24 cellular contexts compared by ENCODE assay signal in the genomic region with DNA sequence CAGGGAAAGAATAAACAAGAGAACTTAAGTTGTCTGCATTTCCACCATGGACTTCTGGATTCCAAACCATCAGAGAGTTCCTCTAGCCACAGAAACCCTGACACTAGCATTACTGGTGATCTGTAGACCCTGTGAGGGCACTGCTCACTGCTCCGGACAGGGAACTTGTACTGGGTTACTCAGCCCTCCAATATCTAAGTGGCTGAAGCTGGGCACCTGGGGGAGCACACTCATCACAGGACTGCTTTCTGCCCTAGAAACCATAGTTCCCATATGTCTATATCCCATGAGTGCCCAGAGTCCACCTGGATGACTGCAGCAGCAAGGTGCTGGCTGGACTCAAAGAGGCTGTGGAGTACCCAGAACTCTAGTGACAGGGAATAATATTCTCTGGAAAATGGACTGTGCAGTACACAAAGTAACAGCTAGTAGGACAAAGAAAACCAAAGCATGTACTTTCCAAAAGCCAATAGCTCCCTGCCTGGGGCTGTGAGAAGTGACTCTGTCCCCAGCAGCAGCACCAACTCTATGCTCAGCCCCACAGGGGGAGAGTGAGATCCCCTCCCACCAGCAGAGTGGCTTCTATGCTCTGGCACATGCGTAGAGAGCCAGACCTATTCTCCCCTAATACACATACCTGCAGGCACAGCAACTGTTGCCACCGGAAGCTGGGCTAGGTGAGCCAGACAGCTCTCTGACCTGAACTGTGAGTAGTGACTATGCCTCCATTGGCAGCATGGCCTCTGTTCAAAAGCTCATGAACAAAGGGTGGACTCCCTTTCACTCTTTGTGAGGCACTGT.
DNase-seq lines count a peak whose midpoint lies in the region; ATAC-seq, FAIRE-seq and TF ChIP-seq lines count a peak whose summit lies in the region.
"Had no signal": no experiment of that assay in that cellular context is flagged by ENCODE, and none has a peak within 500 bp of the region (broad histone marks: within the 10 kb centered on the region; RNA-seq: fewer than 3 reads in every experiment).

No MANE protein-coding gene starts in this region.

- H3K4me2 ChIP-seq in A549 (no peak overlapping the region), GM12878 (ENCODE audit: control insufficient read depth, insufficient read depth) (no peak overlapping the region), mesenchymal stem cell (ENCODE audit: low read length, poor library complexity, severe bottlenecking) (no peak overlapping the region), SK-N-SH (no peak overlapping the region)
- H3K4me2 ChIP-seq: BLaER1 had no signal

- SMC1A ChIA-PET in GM12878 (lab: Charles Lee; ENCODE audit: uncharacterized antibody, unreplicated experiment): interaction anchor here (0.8 kb wide), 1 partner anchor 9 kb away, joined by 3 read pairs; no protein-coding TSS in a partner anchor

- FAIRE-seq in A549 (lab: Jason Lieb, UNC) (no peak), GM12878 (lab: Jason Lieb, UNC) (no peak)
- FAIRE-seq: A204.1, GM19239 had no signal

- TF ChIP-seq EP300 in A549 (IDR thresholded peaks at IDR 0.05) (no peak), GM12878 (IDR thresholded peaks at IDR 0.05; ENCODE audit: borderline replicate concordance in 1 of 2, control insufficient read depth in 1 of 2, low read depth in 2 of 2, low read length in 2 of 2) (no peak), SK-N-SH (IDR thresholded peaks at IDR 0.05; ENCODE audit: borderline replicate concordance in 1 of 2, low read depth in 1 of 2, low read length in 1 of 2) (no peak)

- H3K27me3 ChIP-seq in GM12878 (replicated peaks in 1 of 2; ENCODE audit: control insufficient read depth in 2 of 2, insufficient read depth in 2 of 2, low read length in 1 of 2): no peaks in the 10 kb centered on the region
- H3K27me3 ChIP-seq in mesenchymal stem cell (ENCODE audit: control insufficient read depth in 1 of 2, insufficient read depth in 1 of 2, low read length in 2 of 2): no peaks in the 10 kb centered on the region
- no peaks in the 10 kb centered on the region for H3K27me3 ChIP-seq in SK-N-SH (ENCODE audit: insufficient read depth)
- H3K27me3 ChIP-seq: BLaER1, Peyer's patch, sigmoid colon had no signal

- DNase-seq in A549 (ENCODE audit: low read depth in 1 of 2, low spot score in 1 of 2): no peak
- DNase-seq in HEK293T (ENCODE audit: extremely low spot score): peak; percentile 6
- DNase-seq in GM12878 (ENCODE audit: low read depth, low spot score): no peak
- no peak for DNase-seq in mesenchymal stem cell
- DNase-seq in SK-N-SH: no peak
- DNase-seq in activated CD8-positive, alpha-beta memory T cell treated with anti-CD3 and anti-CD28 coated beads, Interleukin-2, amount 50 U/mL, for 4 hours: no peak
- no peak for DNase-seq in SW480 (ENCODE audit: low spot score)
- DNase-seq: activated CD4-positive, alpha-beta T cell treated with anti-CD3 and anti-CD28 coated beads, Interleukin-2, amount 50 U/mL, for 1 hour; activated CD8-positive, alpha-beta memory T cell treated with anti-CD3 and anti-CD28 coated beads, Interleukin-2, amount 10 ng/mL, durations not matched to agents 7 days and 5 days; activated naive CD4-positive, alpha-beta T cell treated with anti-CD3 and anti-CD28 coated beads, Interleukin-2, amount 50 U/mL, for 16 hours; HFFc6; kidney glomerular epithelial cell; MM.1S; NCI-H1436 treated with DMSO at 0.1 percent for 48 hours; NCI-H510A; Peyer's patch; sigmoid colon; trophoblast cell had no signal

- no peaks in the 10 kb centered on the region for H3F3A ChIP-seq in SK-N-SH (replicated peaks; ENCODE audit: insufficient read depth)

- no peak overlapping the region for H3K14ac ChIP-seq in mesenchymal stem cell (ENCODE audit: low read length in 2 of 2)

- TF ChIP-seq POLR2A in A549 (IDR thresholded peaks at IDR 0.05; ENCODE audit: low read length): no peak
- TF ChIP-seq POLR2A in GM12878 (IDR thresholded peaks at IDR 0.05; ENCODE audit: low read depth, low read length): no peak

- in situ Hi-C loops in GM12878 (cut with MboI): no loop called here

- TF ChIP-seq RAD21 in A549 (conservative IDR thresholded peaks at IDR 0.05 in 1 of 2, IDR thresholded peaks at IDR 0.05 in 1 of 2) (no peak), GM12878 (IDR thresholded peaks at IDR 0.05; ENCODE audit: insufficient read depth, low read depth, low read length) (no peak), SK-N-SH (IDR thresholded peaks at IDR 0.05; ENCODE audit: low read length) (no peak)

- CTCF ChIA-PET in A549 (lab: Yijun Ruan, JAX): no interaction called here
- CTCF ChIA-PET in HEK293T (lab: Yijun Ruan, JAX): no interaction called here
- CTCF ChIA-PET in GM12878 (lab: Yijun Ruan, JAX): no interaction called here
- CTCF ChIA-PET in SK-N-SH (lab: Yijun Ruan, JAX): no interaction called here

- no TSS peak for BruUV-seq in GM12878 (replicated peaks; lab: Mats Ljungman, UMichigan)

- ATAC-seq in A549 (peak; percentile 70 to 86; a peak in 5 of 6 replicates), GM12878 (peak; percentile 23; the same call in 2 of the 3 replicates), HG02885 (IDR thresholded peaks at IDR 0.05; ENCODE audit: poor library complexity, unreplicated experiment) (no peak)
- ATAC-seq: activated CD8-positive, alpha-beta memory T cell treated with anti-CD3 and anti-CD28 coated beads, Interleukin-2, amount 10 ng/mL, durations not matched to agents 7 days and 5 days; SK-N-SH treated with all-trans-retinoic acid at 6 μM for 48 hours had no signal

- RAD21 ChIA-PET in GM12878 (lab: Charles Lee; ENCODE audit: unreplicated experiment): no interaction called here

- H3K36me3 ChIP-seq in GM12878 (ENCODE audit: control insufficient read depth in 2 of 2, insufficient read depth in 2 of 2, low read length in 1 of 2) (no peaks in the 10 kb centered on the region), mesenchymal stem cell (ENCODE audit: control insufficient read depth in 1 of 2, insufficient read depth in 2 of 2, low read depth in 1 of 2, low read length in 2 of 2) (no peaks in the 10 kb centered on the region), SK-N-SH (replicated peaks in 1 of 2; ENCODE audit: control insufficient read depth in 1 of 2, insufficient read depth in 2 of 2, low read length in 1 of 2) (no peaks in the 10 kb centered on the region)
- H3K36me3 ChIP-seq: BLaER1, Peyer's patch, sigmoid colon had no signal

- 78% methylated on average over 3 of the region's 3 CpGs for WGBS in A549 (ENCODE audit: missing lambda C conversion rate)
- WGBS in GM12878 (ENCODE audit: insufficient coverage, insufficient replicate concordance, low lambda C conversion rate, missing lambda C conversion rate): 31% methylated on average over 3 of the region's 3 CpGs
- WGBS in mesenchymal stem cell: 86% methylated on average over 3 of the region's 3 CpGs
- WGBS in SK-N-SH (ENCODE audit: low lambda C conversion rate): 94% methylated on average over 2 of the region's 3 CpGs

- no peak overlapping the region for H2BK5ac ChIP-seq in mesenchymal stem cell (ENCODE audit: low read depth, low read length, poor library complexity, severe bottlenecking)

- H2BK12ac ChIP-seq in mesenchymal stem cell (ENCODE audit: low read length in 2 of 2): no peak overlapping the region

- H3K9me2 ChIP-seq in SK-N-SH: no peaks in the 10 kb centered on the region; the same call in 1 of the 2 replicates

- H2AFZ ChIP-seq in GM12878 (ENCODE audit: control insufficient read depth, low read depth, low read length): no peak overlapping the region
- no peak overlapping the region for H2AFZ ChIP-seq in mesenchymal stem cell (ENCODE audit: low read depth, low read length)
- no peak overlapping the region for H2AFZ ChIP-seq in SK-N-SH (ENCODE audit: low read depth)

- H2BK120ac ChIP-seq in mesenchymal stem cell (ENCODE audit: low read depth, low read length): no peak overlapping the region

- H2BK15ac ChIP-seq in mesenchymal stem cell (ENCODE audit: low read depth, poor library complexity, severe bottlenecking): no peak overlapping the region

- H3K4me3 ChIP-seq in A549: no peak overlapping the region
- H3K4me3 ChIP-seq in GM12878: no peak overlapping the region
- H3K4me3 ChIP-seq in mesenchymal stem cell (ENCODE audit: insufficient read depth in 1 of 2, low read depth in 1 of 2, low read length in 2 of 2): no peak overlapping the region
- no peak overlapping the region for H3K4me3 ChIP-seq in SK-N-SH (ENCODE audit: low read depth in 2 of 2, low read length in 1 of 2)
- H3K4me3 ChIP-seq: BLaER1, lung, Peyer's patch, sigmoid colon had no signal

- H3K9me3 ChIP-seq in A549: no peaks in the 10 kb centered on the region
- H3K9me3 ChIP-seq in GM12878 (replicated peaks; ENCODE audit: control insufficient read depth, insufficient read depth, low read length): no peaks in the 10 kb centered on the region
- H3K9me3 ChIP-seq in mesenchymal stem cell (ENCODE audit: control insufficient read depth, low read length): no peaks in the 10 kb centered on the region
- H3K9me3 ChIP-seq in SK-N-SH: no peaks in the 10 kb centered on the region
- H3K9me3 ChIP-seq: BLaER1, Peyer's patch, sigmoid colon had no signal

- H4K8ac ChIP-seq in mesenchymal stem cell (ENCODE audit: low read length): no peak overlapping the region

- peaks cover 9% of the 10 kb centered on the region for H3K4me1 ChIP-seq in A549
- H3K4me1 ChIP-seq in GM12878 (ENCODE audit: control insufficient read depth, insufficient read depth, low read length): no peaks in the 10 kb centered on the region
- H3K4me1 ChIP-seq in mesenchymal stem cell (ENCODE audit: control insufficient read depth, insufficient read depth, low read depth, low read length): no peaks in the 10 kb centered on the region
- peaks cover 0 to 10% of the 10 kb centered on the region in 2 experiments; a peak in 2 of 4 replicates for H3K4me1 ChIP-seq in SK-N-SH (ENCODE audit: control insufficient read depth in 1 of 2, insufficient read depth in 2 of 2, low read depth in 1 of 2, low read length in 1 of 2)
- H3K4me1 ChIP-seq: BLaER1, Peyer's patch, sigmoid colon had no signal

- intact Hi-C loops in GM12878 (cut with micrococcal nuclease; ENCODE audit: unreplicated experiment): no loop called here

- H3K79me2 ChIP-seq in GM12878 (ENCODE audit: control insufficient read depth, insufficient read depth, low read length): no peaks in the 10 kb centered on the region
- H3K79me2 ChIP-seq in SK-N-SH (ENCODE audit: insufficient read depth): no peaks in the 10 kb centered on the region

- H3K27ac ChIP-seq in A549 (no peak overlapping the region), GM12878 (ENCODE audit: control insufficient read depth, insufficient read depth) (no peak overlapping the region), mesenchymal stem cell (ENCODE audit: low read length, poor library complexity, severe bottlenecking) (no peak overlapping the region), SK-N-SH (ENCODE audit: low read depth in 2 of 2, low read length in 1 of 2) (no peak overlapping the region)
- H3K27ac ChIP-seq: BLaER1, Peyer's patch, sigmoid colon had no signal

- peak overlapping the region; percentile 18 for H4K91ac ChIP-seq in mesenchymal stem cell (ENCODE audit: low read length)

- TF ChIP-seq CTCF in A549 (IDR thresholded peaks at IDR 0.05): no peak
- no peak for TF ChIP-seq CTCF in GM12878 (IDR thresholded peaks at IDR 0.05 in 2 of 3, conservative IDR thresholded peaks at IDR 0.05 in 1 of 3; ENCODE audit: control insufficient read depth in 2 of 3, extremely low read depth in 1 of 3, insufficient read depth in 1 of 3, low read depth in 3 of 3, low read length in 3 of 3)
- no peak for TF ChIP-seq CTCF in SK-N-SH (IDR thresholded peaks at IDR 0.05)

- no peak overlapping the region for H2AK5ac ChIP-seq in mesenchymal stem cell (ENCODE audit: low read length, severe bottlenecking)

- H3K23ac ChIP-seq in mesenchymal stem cell (ENCODE audit: low read length in 2 of 2): no peak overlapping the region

- H3K9ac ChIP-seq in GM12878 (ENCODE audit: control insufficient read depth, insufficient read depth, low read length) (no peak overlapping the region), mesenchymal stem cell (ENCODE audit: low read length) (no peak overlapping the region), SK-N-SH (no peak overlapping the region)
- H3K9ac ChIP-seq: BLaER1 had no signal

- no peak overlapping the region for H3K18ac ChIP-seq in mesenchymal stem cell (ENCODE audit: low read depth in 1 of 2, low read length in 2 of 2)

- no peaks in the 10 kb centered on the region for H4K20me1 ChIP-seq in GM12878 (ENCODE audit: control insufficient read depth, insufficient read depth)
- H4K20me1 ChIP-seq in SK-N-SH (ENCODE audit: insufficient read depth): no peaks in the 10 kb centered on the region
- H4K20me1 ChIP-seq: BLaER1 had no signal

- POLR2A ChIA-PET in A549 (lab: Yijun Ruan, JAX) (no interaction called here), HEK293T (lab: Yijun Ruan, JAX) (no interaction called here), GM12878 (lab: Charles Lee) (no interaction called here), SK-N-SH (lab: Yijun Ruan, JAX) (no interaction called here)

- no peaks in the 10 kb centered on the region for H3K79me1 ChIP-seq in mesenchymal stem cell (replicated peaks; ENCODE audit: low read length, poor library complexity, severe bottlenecking)

- no peak overlapping the region for H3K4ac ChIP-seq in mesenchymal stem cell (ENCODE audit: low read depth in 1 of 2, low read length in 2 of 2)
